In the genomic region with DNA sequence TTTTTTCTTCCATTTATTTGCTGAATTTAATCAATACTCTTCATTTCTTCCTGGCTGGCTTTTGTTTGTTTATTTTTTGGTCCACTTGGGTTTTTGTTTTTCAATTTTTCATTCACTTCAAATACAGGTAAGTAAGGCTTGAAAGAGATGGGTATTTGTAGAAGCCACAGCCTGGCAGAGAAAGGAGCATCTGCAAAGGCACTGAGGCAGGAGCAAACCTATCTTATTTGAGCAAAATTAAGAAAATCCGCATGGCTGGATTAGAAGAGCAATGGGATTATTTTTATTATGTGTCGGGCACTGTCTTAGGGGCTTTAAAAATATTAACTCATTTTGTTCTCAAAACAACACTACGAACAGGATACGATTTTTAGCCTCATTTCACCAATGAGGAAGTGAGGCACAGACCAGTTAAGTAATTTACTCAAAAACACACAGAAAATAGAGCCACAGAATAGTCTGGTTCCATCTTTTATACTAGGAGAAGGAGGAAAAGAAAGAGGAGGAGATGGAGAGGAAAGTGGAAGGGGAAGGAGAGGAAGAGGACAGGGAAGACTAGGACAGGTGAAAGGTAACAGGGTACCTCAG, we compare ENCODE assay signal across 9 cellular contexts. TPM values are rescaled to one million over a fixed set of nuclear protein-coding genes. Genes with fewer than 3 reads are reported as not detected.
DNase-seq lines count a peak whose midpoint lies in the region; ATAC-seq and FAIRE-seq lines count a peak whose summit lies in the region.
"Had no signal": no experiment of that assay in that cellular context is flagged by ENCODE, and none has a peak within 500 bp of the region (broad histone marks: within the 10 kb centered on the region; RNA-seq: fewer than 3 reads in every experiment).

No MANE protein-coding gene starts in this region.

- H3K36me3 Mint-ChIP-seq in activated naive CD8-positive, alpha-beta T cell treated with anti-CD3 and anti-CD28 coated beads for 36 hours: no peaks in the 10 kb centered on the region

- H3K27me3 Mint-ChIP-seq in activated naive CD8-positive, alpha-beta T cell treated with anti-CD3 and anti-CD28 coated beads for 36 hours: peaks cover 26% of the 10 kb centered on the region

- H3K4me1 ChIP-seq in trophoblast cell (ENCODE audit: control insufficient read depth in 1 of 2, insufficient read depth in 2 of 2, low read length in 2 of 2): peaks cover 7 to 33% of the 10 kb centered on the region in 2 experiments
- H3K4me1 ChIP-seq: ascending aorta had no signal

- no peak for DNase-seq in GM18507 (ENCODE audit: extremely low spot score, insufficient read length, low read depth)
- DNase-seq in MV-4-11 (lab: John Stamatoyannopoulos, UW): peak; percentile 57
- no peak for DNase-seq in activated naive CD8-positive, alpha-beta T cell treated with anti-CD3 and anti-CD28 coated beads for 36 hours
- no peak for DNase-seq in trophoblast cell
- no peak for DNase-seq in activated CD4-positive, CD25-positive, alpha-beta regulatory T cell treated with anti-CD3 and anti-CD28 coated beads, Interleukin-2, amount 50 U/mL, for 72 hours
- DNase-seq in HTR-8/SVneo (ENCODE audit: insufficient read length, low spot score): no peak

- H3K79me1 ChIP-seq in trophoblast cell (ENCODE audit: low read length): peaks cover 28% of the 10 kb centered on the region

- H3K27ac Mint-ChIP-seq in activated naive CD8-positive, alpha-beta T cell treated with anti-CD3 and anti-CD28 coated beads for 36 hours: peak overlapping the region; percentile 76

- peaks cover 4% of the 10 kb centered on the region for H3K9me3 Mint-ChIP-seq in activated naive CD8-positive, alpha-beta T cell treated with anti-CD3 and anti-CD28 coated beads for 36 hours

- no CpG with 5 or more reads among the region's 4 CpGs for WGBS in trophoblast cell (ENCODE audit: extremely low coverage, insufficient coverage, insufficient read length)

- H4K91ac ChIP-seq in trophoblast cell (ENCODE audit: low read depth, low read length): peak overlapping the region; percentile 65

- no peaks in the 10 kb centered on the region for H3K9me3 ChIP-seq in trophoblast cell (ENCODE audit: insufficient read depth, low read depth, low read length)
- H3K9me3 ChIP-seq: ascending aorta, mucosa of descending colon had no signal

- H3K4me2 ChIP-seq in trophoblast cell (ENCODE audit: low read length): no peak overlapping the region

- H2BK5ac ChIP-seq in trophoblast cell (ENCODE audit: low read depth, low read length, poor library complexity): peak overlapping the region; percentile 80

- no peak overlapping the region for H3K23ac ChIP-seq in trophoblast cell (ENCODE audit: low read length)

- no peak overlapping the region for H2AK5ac ChIP-seq in trophoblast cell (ENCODE audit: low read length)

- no peak overlapping the region for H2AFZ ChIP-seq in trophoblast cell (ENCODE audit: insufficient read depth, low read length, poor library complexity)

- no peak overlapping the region for H3K18ac ChIP-seq in trophoblast cell (ENCODE audit: low read length)

- H3K79me2 ChIP-seq in trophoblast cell (ENCODE audit: control insufficient read depth, insufficient read depth, low read length, poor library complexity): no peaks in the 10 kb centered on the region

- peak overlapping the region; percentile 54 for H3K4me3 Mint-ChIP-seq in activated naive CD8-positive, alpha-beta T cell treated with anti-CD3 and anti-CD28 coated beads for 36 hours

- no peak overlapping the region for H4K12ac ChIP-seq in trophoblast cell (ENCODE audit: low read depth, low read length)

- no peak overlapping the region for H3K14ac ChIP-seq in trophoblast cell (ENCODE audit: low read length)

- H3K27ac ChIP-seq in trophoblast cell (ENCODE audit: low read depth, low read length): no peak overlapping the region
- H3K27ac ChIP-seq: ascending aorta had no signal

- no peak for ATAC-seq in GM18861 (IDR thresholded peaks at IDR 0.05; ENCODE audit: unreplicated experiment)

- no peak overlapping the region for H3K4me3 ChIP-seq in trophoblast cell (ENCODE audit: low read depth, low read length)
- H3K4me3 ChIP-seq: ascending aorta, mucosa of descending colon had no signal

- no peak overlapping the region for H3K4ac ChIP-seq in trophoblast cell (ENCODE audit: low read depth, low read length)

- peaks cover 59% of the 10 kb centered on the region for H3K4me1 Mint-ChIP-seq in activated naive CD8-positive, alpha-beta T cell treated with anti-CD3 and anti-CD28 coated beads for 36 hours

- H4K8ac ChIP-seq in trophoblast cell (ENCODE audit: low read depth, low read length): no peak overlapping the region

- H2BK12ac ChIP-seq in trophoblast cell (ENCODE audit: low read length): peak overlapping the region; percentile 97

- H3K9ac ChIP-seq in trophoblast cell (ENCODE audit: low read length): no peak overlapping the region

- no peaks in the 10 kb centered on the region for H3K27me3 ChIP-seq in trophoblast cell (ENCODE audit: insufficient read depth, low read length)
- H3K27me3 ChIP-seq: ascending aorta had no signal

- no peaks in the 10 kb centered on the region for H3K36me3 ChIP-seq in trophoblast cell (ENCODE audit: control insufficient read depth in 1 of 2, insufficient read depth in 2 of 2, low read length in 2 of 2)
- H3K36me3 ChIP-seq: ascending aorta had no signal

- no peak overlapping the region for H2BK120ac ChIP-seq in trophoblast cell (ENCODE audit: insufficient read depth, low read length, poor library complexity)

- FAIRE-seq in GM18507 (lab: Jason Lieb, UNC) (peak; percentile 31), HTR-8/SVneo (lab: Jason Lieb, UNC) (no peak)

RNA-seq across cellular contexts. Expression of a gene that starts 35.1 kb away (rescaled TPM):
- not detected for total RNA-seq in activated naive CD8-positive, alpha-beta T cell treated with anti-CD3 and anti-CD28 coated beads for 36 hours
- 175 and 183 TPM in 2 replicates for polyA plus RNA-seq in trophoblast cell (2013)
